In genomic region chr22:37371491-37371890, GRCh38 we compare ENCODE assay signal across 24 cellular contexts.
"Had no signal": no experiment of that assay in that cellular context is flagged by ENCODE, and none has a peak within 500 bp of the region (broad histone marks: within the 10 kb centered on the region; RNA-seq: fewer than 3 reads in every experiment).

No MANE protein-coding gene starts in this region.

- ATAC-seq: effector memory CD8-positive, alpha-beta T cell; natural killer cell had no signal

- H3K4me1 ChIP-seq: colonic mucosa, sigmoid colon, stomach, suprapubic skin, uterus had no signal

- DNase-seq: activated CD4-positive, alpha-beta memory T cell treated with anti-CD3 and anti-CD28 coated beads for 36 hours; activated CD4-positive, alpha-beta T cell treated with anti-CD3 and anti-CD28 coated beads for 4 hours; activated CD4-positive, CD25-positive, alpha-beta regulatory T cell; activated effector memory CD4-positive, alpha-beta T cell treated with Interleukin-2 at 50 U/mL for 16 hours; activated naive CD4-positive, alpha-beta T cell treated with anti-CD3 and anti-CD28 coated beads for 36 hours; activated naive CD8-positive, alpha-beta T cell treated with anti-CD3 and anti-CD28 coated beads, Interleukin-2, amount 10 ng/mL, durations not matched to agents 7 days and 5 days; activated T-cell treated with anti-CD3 and anti-CD28 coated beads, Interleukin-2, amount 50 U/mL, for 48 hours; amygdala; colonic mucosa; dorsolateral prefrontal cortex; effector memory CD8-positive, alpha-beta T cell; glutamatergic neuron; kidney glomerular epithelial cell; left ventricle myocardium inferior; natural killer cell; sigmoid colon; stimulated activated CD4-positive, alpha-beta T cell treated with anti-CD3 and anti-CD28 coated beads, Interleukin-15, amount 100 ng/mL, for 24 hours; stomach; trophoblast cell; uterus had no signal

- H3K27me3 ChIP-seq: hepatocyte, uterus had no signal

- H3K9me3 ChIP-seq: colonic mucosa, esophagus muscularis mucosa, left ventricle myocardium inferior, sigmoid colon, stomach, suprapubic skin, uterus had no signal

- H3K27ac ChIP-seq: colonic mucosa, esophagus muscularis mucosa, hepatocyte, left ventricle myocardium inferior, sigmoid colon, stomach, suprapubic skin, uterus had no signal

- H3K4me3 ChIP-seq: colonic mucosa, dorsolateral prefrontal cortex, esophagus muscularis mucosa, hepatocyte, left ventricle myocardium inferior, sigmoid colon, smooth muscle cell, stomach, suprapubic skin, uterus had no signal

- H3K79me2 ChIP-seq: hepatocyte had no signal

- H3K36me3 ChIP-seq: colonic mucosa, esophagus muscularis mucosa, left ventricle myocardium inferior, sigmoid colon, stomach, suprapubic skin, uterus had no signal

- H3K4me2 ChIP-seq: hepatocyte, smooth muscle cell had no signal

- H2AFZ ChIP-seq: hepatocyte had no signal
